Comparison of ENCODE assay signal across 37 cellular contexts in genomic region chr6:77445214-77445613, GRCh38. TPM values are rescaled to one million over a fixed set of nuclear protein-coding genes. Genes with fewer than 3 reads are reported as not detected.
"Had no signal": no experiment of that assay in that cellular context is flagged by ENCODE, and none has a peak within 500 bp of the region (broad histone marks: within the 10 kb centered on the region; RNA-seq: fewer than 3 reads in every experiment).

No MANE protein-coding gene starts in this region.

- H3K27me3 ChIP-seq: MG63 had no signal

- H3K4me3 ChIP-seq: MG63 had no signal

- DNase-seq: Karpas-422, Kasumi-1, MG63, MM.1S, MV-4-11, NCI-H1048, NCI-H1092, NCI-H1092 treated with DMSO at 0.1 percent for 48 hours, NCI-H1105, NCI-H1105 treated with DMSO at 0.1 percent for 48 hours, NCI-H1417 treated with DMSO at 0.1 percent for 48 hours, NCI-H1436, NCI-H1436 treated with DMSO at 0.1 percent for 48 hours, NCI-H146, NCI-H1694, NCI-H1694 treated with DMSO at 0.1 percent for 48 hours, NCI-H187, NCI-H187 treated with DMSO at 0.1 percent for 48 hours, NCI-H1930, NCI-H2029, NCI-H2029 treated with DMSO at 0.1 percent for 48 hours, NCI-H2081, NCI-H2081 treated with DMSO at 0.1 percent for 48 hours, NCI-H2107, NCI-H2171, NCI-H2171 treated with DMSO at 0.1 percent for 48 hours, NCI-H2227 treated with DMSO at 0.1 percent for 48 hours, NCI-H226, NCI-H345, NCI-H446, NCI-H446 treated with DMSO at 0.1 percent for 48 hours, NCI-H510A, NCI-H510A treated with DMSO at 0.1 percent for 48 hours, NCI-H524, NCI-H524 treated with DMSO at 0.1 percent for 48 hours had no signal

- H3K9me3 ChIP-seq: MG63 had no signal

- H3K36me3 ChIP-seq: MG63 had no signal

RNA-seq across cellular contexts. Expression of gene HTR1B, which starts 18.1 kb away (rescaled TPM):
- total RNA-seq: M059J, MCF 10A had no signal
